Comparison of ENCODE assay signal across 17 cellular contexts in genomic region chr15:29685156-29686078, GRCh38.
DNase-seq lines count a peak whose midpoint lies in the region; ATAC-seq, FAIRE-seq and TF ChIP-seq lines count a peak whose summit lies in the region.
"Had no signal": no experiment of that assay in that cellular context is flagged by ENCODE, and none has a peak within 500 bp of the region (broad histone marks: within the 10 kb centered on the region; RNA-seq: fewer than 3 reads in every experiment).

No MANE protein-coding gene starts in this region.

- TF ChIP-seq POLR2A in ovary (IDR thresholded peaks at IDR 0.05) (no peak), GM12892 (IDR thresholded peaks at IDR 0.05; ENCODE audit: low read depth, low read length) (no peak), sigmoid colon (IDR thresholded peaks at IDR 0.05) (no peak)

- no peak overlapping the region for H3K4me3 Mint-ChIP-seq in natural killer cell treated with Interleukin-12 subunit alpha and Interleukin-12 subunit beta and Interleukin-15 and Interleukin-18, amount 100 ng/mL, for 72 hours
- H3K4me3 Mint-ChIP-seq in natural killer cell = no peak overlapping the region
- no peak overlapping the region for H3K4me3 Mint-ChIP-seq in astrocyte (ENCODE audit: unreplicated experiment)
- H3K4me3 Mint-ChIP-seq in T-cell = no peak overlapping the region
- H3K4me3 Mint-ChIP-seq: activated naive CD4-positive, alpha-beta T cell treated with anti-CD3 and anti-CD28 coated beads, Interleukin-2, amount 10 ng/mL, durations not matched to agents 7 days and 5 days had no signal

- WGBS in hepatocyte (ENCODE audit: low lambda C conversion rate, missing lambda C conversion rate) = 88% methylated on average over 20 of the region's 20 CpGs
- WGBS in ovary, 3 donors = 76 to 79% (median 77%) methylated on average over 20 of the region's 20 CpGs
- WGBS in sigmoid colon, 2 donors = 79 to 84% methylated on average over 20 of the region's 20 CpGs

- H3K27me3 ChIP-seq in astrocyte (ENCODE audit: insufficient read depth, low read length) (no peaks in the 10 kb centered on the region), hepatocyte (no peaks in the 10 kb centered on the region), ovary (no peaks in the 10 kb centered on the region), sigmoid colon (no peaks in the 10 kb centered on the region)

- H3K4me2 ChIP-seq in astrocyte (ENCODE audit: low read length) = peak overlapping the region; percentile 49
- no peak overlapping the region for H3K4me2 ChIP-seq in hepatocyte

- H3K36me3 Mint-ChIP-seq in natural killer cell treated with Interleukin-12 subunit alpha and Interleukin-12 subunit beta and Interleukin-15 and Interleukin-18, amount 100 ng/mL, for 72 hours = no peaks in the 10 kb centered on the region
- H3K36me3 Mint-ChIP-seq in natural killer cell (no peaks in the 10 kb centered on the region), astrocyte (ENCODE audit: low read depth, unreplicated experiment) (no peaks in the 10 kb centered on the region), T-cell (no peaks in the 10 kb centered on the region)
- H3K36me3 Mint-ChIP-seq: activated naive CD4-positive, alpha-beta T cell treated with anti-CD3 and anti-CD28 coated beads, Interleukin-2, amount 10 ng/mL, durations not matched to agents 7 days and 5 days had no signal

- no peaks in the 10 kb centered on the region for H3K4me1 Mint-ChIP-seq in natural killer cell treated with Interleukin-12 subunit alpha and Interleukin-12 subunit beta and Interleukin-15 and Interleukin-18, amount 100 ng/mL, for 72 hours (ENCODE audit: low read depth in 2 of 2)
- H3K4me1 Mint-ChIP-seq in natural killer cell = no peaks in the 10 kb centered on the region
- peaks cover 7% of the 10 kb centered on the region for H3K4me1 Mint-ChIP-seq in astrocyte (ENCODE audit: low read depth, unreplicated experiment)
- H3K4me1 Mint-ChIP-seq in T-cell = no peaks in the 10 kb centered on the region
- H3K4me1 Mint-ChIP-seq: activated naive CD4-positive, alpha-beta T cell treated with anti-CD3 and anti-CD28 coated beads, Interleukin-2, amount 10 ng/mL, durations not matched to agents 7 days and 5 days had no signal

- no peaks in the 10 kb centered on the region for H3K9me2 ChIP-seq in hepatocyte (replicated peaks; ENCODE audit: insufficient read depth)

- TF ChIP-seq CTCF in natural killer cell (IDR thresholded peaks at IDR 0.05) = no peak
- TF ChIP-seq CTCF in astrocyte (IDR thresholded peaks at IDR 0.05; ENCODE audit: insufficient read depth, low read depth, low read length) = no peak
- no peak for TF ChIP-seq CTCF in hepatocyte (IDR thresholded peaks at IDR 0.05; ENCODE audit: poor library complexity)
- no peak for TF ChIP-seq CTCF in ovary (IDR thresholded peaks at IDR 0.05)
- no peak for TF ChIP-seq CTCF in sigmoid colon (IDR thresholded peaks at IDR 0.05)

- FAIRE-seq in astrocyte (lab: Jason Lieb, UNC) (peak; percentile 41), GM12892 (lab: Jason Lieb, UNC) (no peak)

- H3K4me1 ChIP-seq in astrocyte (ENCODE audit: insufficient read depth, low read length) (peaks cover 15% of the 10 kb centered on the region), hepatocyte (ENCODE audit: insufficient read depth) (no peaks in the 10 kb centered on the region), ovary (ENCODE audit: insufficient read depth) (no peaks in the 10 kb centered on the region), sigmoid colon (no peaks in the 10 kb centered on the region)

- no peaks in the 10 kb centered on the region for H4K20me1 ChIP-seq in astrocyte (ENCODE audit: insufficient read depth, low read length)
- H4K20me1 ChIP-seq in hepatocyte (ENCODE audit: insufficient read depth, poor library complexity, severe bottlenecking) = no peaks in the 10 kb centered on the region

- CTCF ChIA-PET in T-cell (lab: Charles Lee) = no interaction called here

- H3K27ac ChIP-seq in astrocyte (ENCODE audit: low read depth, low read length) (peak overlapping the region; percentile 52), hepatocyte (no peak overlapping the region), ovary (no peak overlapping the region), sigmoid colon (no peak overlapping the region)
- H3K27ac ChIP-seq: thoracic aorta, WERI-Rb-1 had no signal

- POLR2A ChIA-PET in T-cell (lab: Charles Lee) = no interaction called here

- H3K9ac ChIP-seq in astrocyte (ENCODE audit: low read length) = peak overlapping the region; percentile 8

- no peak for TF ChIP-seq EP300 in ovary (IDR thresholded peaks at IDR 0.05)
- TF ChIP-seq EP300 in sigmoid colon (IDR thresholded peaks at IDR 0.05) = no peak

- H2AFZ ChIP-seq in astrocyte (ENCODE audit: low read depth, low read length) = no peak overlapping the region
- H2AFZ ChIP-seq in hepatocyte = no peak overlapping the region

- intact Hi-C loops in natural killer cell (cut with micrococcal nuclease) (no loop called here), ovary (cut with DNase I) (no loop called here), sigmoid colon (cut with DNase I) (loop anchor here (10.0 kb wide), 1 partner anchor 441 kb away; no protein-coding TSS in a partner anchor)

- H3K36me3 ChIP-seq in astrocyte (ENCODE audit: insufficient read depth, low read length) = no peaks in the 10 kb centered on the region
- H3K36me3 ChIP-seq in hepatocyte (replicated peaks; ENCODE audit: insufficient read depth, low read depth) = no peaks in the 10 kb centered on the region
- H3K36me3 ChIP-seq in ovary = no peaks in the 10 kb centered on the region
- no peaks in the 10 kb centered on the region for H3K36me3 ChIP-seq in sigmoid colon
- H3K36me3 ChIP-seq: thoracic aorta, WERI-Rb-1 had no signal

- H3K9me3 Mint-ChIP-seq in natural killer cell treated with Interleukin-12 subunit alpha and Interleukin-12 subunit beta and Interleukin-15 and Interleukin-18, amount 100 ng/mL, for 72 hours = no peaks in the 10 kb centered on the region
- H3K9me3 Mint-ChIP-seq in natural killer cell = no peaks in the 10 kb centered on the region
- H3K9me3 Mint-ChIP-seq in astrocyte (ENCODE audit: unreplicated experiment) = no peaks in the 10 kb centered on the region
- peaks cover 0 to 3% (median 0%) of the 10 kb centered on the region in 3 donors for H3K9me3 Mint-ChIP-seq in T-cell
- H3K9me3 Mint-ChIP-seq: activated naive CD4-positive, alpha-beta T cell treated with anti-CD3 and anti-CD28 coated beads, Interleukin-2, amount 10 ng/mL, durations not matched to agents 7 days and 5 days had no signal

- peaks cover 0 to 2% of the 10 kb centered on the region in 2 donors for H3K27me3 Mint-ChIP-seq in natural killer cell treated with Interleukin-12 subunit alpha and Interleukin-12 subunit beta and Interleukin-15 and Interleukin-18, amount 100 ng/mL, for 72 hours
- peaks cover 0 to 9% of the 10 kb centered on the region in 2 donors for H3K27me3 Mint-ChIP-seq in natural killer cell (ENCODE audit: low read depth in 2 of 2)
- no peaks in the 10 kb centered on the region for H3K27me3 Mint-ChIP-seq in astrocyte (ENCODE audit: low read depth, unreplicated experiment)
- H3K27me3 Mint-ChIP-seq in T-cell = peaks cover 3 to 7% of the 10 kb centered on the region in 2 donors

- ATAC-seq in natural killer cell treated with Interleukin-12 subunit alpha and Interleukin-12 subunit beta and Interleukin-15 and Interleukin-18, amount 100 ng/mL, for 72 hours = no peak
- no peak for ATAC-seq in natural killer cell
- ATAC-seq in T-cell (replicated peaks in 1 of 4) = no peak
- ATAC-seq: esophagus mucosa had no signal

- no peaks in the 10 kb centered on the region for H3K79me2 ChIP-seq in astrocyte (ENCODE audit: insufficient read depth, low read length)
- H3K79me2 ChIP-seq in hepatocyte = no peaks in the 10 kb centered on the region

- H3K9me3 ChIP-seq in astrocyte (ENCODE audit: insufficient read depth, low read depth, low read length) (no peaks in the 10 kb centered on the region), hepatocyte (ENCODE audit: low read depth) (no peaks in the 10 kb centered on the region), ovary (no peaks in the 10 kb centered on the region), sigmoid colon (no peaks in the 10 kb centered on the region)
- H3K9me3 ChIP-seq: thoracic aorta had no signal

- H3K4me3 ChIP-seq in astrocyte (ENCODE audit: insufficient read depth, low read depth, low read length) (no peak overlapping the region), hepatocyte (no peak overlapping the region), ovary (no peak overlapping the region), sigmoid colon (no peak overlapping the region)
- H3K4me3 ChIP-seq: thoracic aorta had no signal

- no peak overlapping the region for H3K27ac Mint-ChIP-seq in natural killer cell treated with Interleukin-12 subunit alpha and Interleukin-12 subunit beta and Interleukin-15 and Interleukin-18, amount 100 ng/mL, for 72 hours
- H3K27ac Mint-ChIP-seq in natural killer cell (no peak overlapping the region), astrocyte (ENCODE audit: unreplicated experiment) (no peak overlapping the region), T-cell (peak overlapping the region in 1 of 2 donors; percentile 31)
- H3K27ac Mint-ChIP-seq: activated naive CD4-positive, alpha-beta T cell treated with anti-CD3 and anti-CD28 coated beads, Interleukin-2, amount 10 ng/mL, durations not matched to agents 7 days and 5 days had no signal

- DNase-seq in natural killer cell treated with Interleukin-12 subunit alpha and Interleukin-12 subunit beta and Interleukin-15 and Interleukin-18, amount 100 ng/mL, for 72 hours (ENCODE audit: low spot score) = peak; percentile 62
- no peak for DNase-seq in natural killer cell
- DNase-seq in astrocyte (ENCODE audit: low read depth) = peak; percentile 65
- DNase-seq in hepatocyte (ENCODE audit: low spot score) = peak; percentile 1
- no peak for DNase-seq in T-cell
- DNase-seq in ovary = no peak
- DNase-seq in GM12892 (ENCODE audit: insufficient read length) = no peak
- no peak for DNase-seq in sigmoid colon
- DNase-seq: activated naive CD4-positive, alpha-beta T cell treated with anti-CD3 and anti-CD28 coated beads, Interleukin-2, amount 10 ng/mL, durations not matched to agents 7 days and 5 days; DMS 273 treated with DMSO at 0.1 percent for 48 hours; NCI-H1694; NCI-H774; nucleus accumbens; stimulated activated CD4-positive, alpha-beta T cell treated with anti-CD3 and anti-CD28 coated beads, Interleukin-12 subunit alpha, Interleukin-12 subunit beta, amount 100 ng/mL, for 4 hours; WERI-Rb-1 had no signal

Comparison
In these comparisons a context has a peak if more than half of its experiments do, and no peak if none do; other contexts are left out.
1. DNase-seq: peak in natural killer cell treated with Interleukin-12 subunit alpha and Interleukin-12 subunit beta and Interleukin-15 and Interleukin-18, amount 100 ng/mL, for 72 hours (single experiment), astrocyte (single experiment) and hepatocyte (single experiment); none in natural killer cell (single experiment), T-cell (0 of 34), ovary (0 of 5), GM12892 (single experiment) and sigmoid colon (single experiment).